Comparison of ENCODE assay signal across 8 cellular contexts in genomic region chr19:11558881-11559828, GRCh38. TPM values are rescaled to one million over a fixed set of nuclear protein-coding genes. Genes with fewer than 3 reads are reported as not detected.
DNase-seq lines count a peak whose midpoint lies in the region; ATAC-seq and TF ChIP-seq lines count a peak whose summit lies in the region.

Gene ELOF1, minus strand, starts transcription at chr19:11559230. Its CDS starts 4,883 bp downstream, at chr19:11554347.

- no peaks in the 10 kb centered on the region for H3K9me3 ChIP-seq in hepatocyte (ENCODE audit: low read depth)

- peak within 1 kb of the TSS; percentile 53 for H3K4me3 ChIP-seq in hepatocyte

- 7% methylated on average over 54 of the region's 57 CpGs for WGBS in hepatocyte (ENCODE audit: low lambda C conversion rate, missing lambda C conversion rate)

- H3K27me3 ChIP-seq in hepatocyte = no peaks in the 10 kb centered on the region

- TF ChIP-seq CTCF in hepatocyte (IDR thresholded peaks at IDR 0.05; ENCODE audit: poor library complexity) = peak; percentile 28

- H2AFZ ChIP-seq in hepatocyte = peak within 1 kb of the TSS; percentile 87

- no peaks in the 10 kb centered on the region for H3K36me3 ChIP-seq in hepatocyte (replicated peaks; ENCODE audit: insufficient read depth, low read depth)

- peaks cover 24% of the 10 kb centered on the region for H4K20me1 ChIP-seq in hepatocyte (ENCODE audit: insufficient read depth, poor library complexity, severe bottlenecking)

- peak within 1 kb of the TSS; percentile 85 for H3K4me2 ChIP-seq in hepatocyte

- no peaks in the 10 kb centered on the region for H3K9me2 ChIP-seq in hepatocyte (replicated peaks; ENCODE audit: insufficient read depth)

- peak; percentile 40 for ATAC-seq in GM18499 (IDR thresholded peaks at IDR 0.05; ENCODE audit: insufficient read depth, unreplicated experiment)
- ATAC-seq in HG02973 (IDR thresholded peaks at IDR 0.05; ENCODE audit: unreplicated experiment) = peak; percentile 70
- no peak for ATAC-seq in HG03571 (IDR thresholded peaks at IDR 0.05; ENCODE audit: unreplicated experiment)

- H3K4me1 ChIP-seq in hepatocyte (ENCODE audit: insufficient read depth) = peaks cover 13% of the 10 kb centered on the region

- peak; percentile 97 to 98 for DNase-seq in NCI-H2081 (lab: John Stamatoyannopoulos, UW)
- DNase-seq in T1000 (lab: John Stamatoyannopoulos, UW) = peak; percentile 92
- DNase-seq in astrocyte of the hippocampus (ENCODE audit: low read depth, low spot score) = peak; percentile 99
- peak; percentile 100 for DNase-seq in hepatocyte (ENCODE audit: low spot score)
- peak; percentile 95 for DNase-seq in renal cortical epithelial cell (ENCODE audit: low read depth)

- H3K79me2 ChIP-seq in hepatocyte = peaks cover 30% of the 10 kb centered on the region

- peak within 1 kb of the TSS; percentile 67 for H3K27ac ChIP-seq in hepatocyte

RNA-seq across cellular contexts. Expression of gene ELOF1, which starts in this region (rescaled TPM):
- total RNA-seq in hepatocyte = 28.1 and 30.3 TPM in 2 replicates
- 72.6 and 81.1 TPM in 2 replicates for polyA plus RNA-seq in hepatocyte
- 27.6 TPM in 2 replicates for total RNA-seq in renal cortical epithelial cell
